Comparison of ENCODE assay signal across 8 cellular contexts in the genomic region with DNA sequence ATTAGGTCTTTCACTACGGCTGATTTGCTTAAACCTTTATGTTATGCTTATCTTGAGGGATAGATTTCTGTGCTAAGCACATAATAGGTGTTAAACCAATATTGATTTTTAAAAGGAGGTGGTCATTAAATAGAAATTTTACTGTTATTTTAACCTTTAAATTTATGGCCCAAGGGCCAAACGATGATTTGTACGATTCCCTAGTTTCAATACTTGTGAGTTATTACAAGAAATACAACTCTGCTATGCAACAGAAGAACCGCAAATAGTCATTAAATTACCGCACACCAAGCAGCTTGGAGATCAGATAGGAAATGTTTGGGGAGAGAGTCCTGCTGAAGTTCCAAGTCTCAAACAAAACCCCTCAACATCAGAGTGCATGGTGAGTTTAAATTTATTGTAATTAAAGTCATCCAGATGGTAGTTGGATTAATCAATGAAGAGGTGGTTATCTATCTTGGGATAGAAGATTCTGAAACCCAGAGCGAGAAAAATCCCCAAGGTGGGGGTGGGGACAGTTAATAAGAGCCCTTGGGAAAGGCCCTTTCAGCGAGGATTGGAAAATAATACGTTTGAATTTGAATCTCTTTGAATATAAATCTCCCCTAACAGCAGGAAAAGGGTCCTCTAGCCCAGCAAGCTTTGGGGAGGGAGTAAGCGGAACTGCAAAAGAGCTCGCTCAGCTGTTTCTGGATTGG. TPM values are rescaled to one million over a fixed set of nuclear protein-coding genes. Genes with fewer than 3 reads are reported as not detected.
DNase-seq lines count a peak whose midpoint lies in the region; ATAC-seq and TF ChIP-seq lines count a peak whose summit lies in the region.

No MANE protein-coding gene starts in this region.

- POLR2A ChIA-PET in T-cell (lab: Charles Lee) = no interaction called here

- peak overlapping the region; percentile 90 for H3K27ac ChIP-seq in rectal smooth muscle tissue (ENCODE audit: low read depth, low read length)

- H3K9me3 Mint-ChIP-seq in T-cell = no peaks in the 10 kb centered on the region

- H3K4me1 Mint-ChIP-seq in T-cell = peaks cover 25 to 30% (median 26%) of the 10 kb centered on the region in 3 donors

- H3K4me3 ChIP-seq in fibroblast of pulmonary artery (replicated peaks; ENCODE audit: low read depth, low read length) (peak overlapping the region; percentile 86), rectal smooth muscle tissue (ENCODE audit: low read length) (peak overlapping the region; percentile 90)

- no peaks in the 10 kb centered on the region for H3K27me3 ChIP-seq in rectal smooth muscle tissue (ENCODE audit: control insufficient read depth, insufficient read depth, low read length)

- H3K27me3 Mint-ChIP-seq in T-cell = no peaks in the 10 kb centered on the region

- H3K36me3 Mint-ChIP-seq in T-cell = no peaks in the 10 kb centered on the region

- ATAC-seq in T-cell (replicated peaks in 1 of 4) (no peak), GM19467 (IDR thresholded peaks at IDR 0.05; ENCODE audit: unreplicated experiment) (no peak), GM18868 (IDR thresholded peaks at IDR 0.05; ENCODE audit: unreplicated experiment) (no peak)

- H3K9ac ChIP-seq in rectal smooth muscle tissue (ENCODE audit: low read length) = peak overlapping the region; percentile 80

- H3K4me1 ChIP-seq in rectal smooth muscle tissue (ENCODE audit: control insufficient read depth, insufficient read depth, low read length) = no peaks in the 10 kb centered on the region

- CTCF ChIA-PET in T-cell (lab: Charles Lee) = interaction anchor here (0.5 to 1.1 kb wide), 4 partner anchors 8 to 186 kb away, joined by 3 to 5 read pairs (median 4); no protein-coding TSS in a partner anchor

- TF ChIP-seq CTCF in fibroblast of pulmonary artery (IDR thresholded peaks at IDR 0.05; ENCODE audit: low read length, missing control alignments) = no peak

- H3K36me3 ChIP-seq in rectal smooth muscle tissue (ENCODE audit: control insufficient read depth, insufficient read depth, low read length) = no peaks in the 10 kb centered on the region

- peak overlapping the region; percentile 81 to 86 for H3K27ac Mint-ChIP-seq in T-cell

- DNase-seq in Caki2 (ENCODE audit: low read depth) (peak; percentile 30), HT1080 (ENCODE audit: low read depth) (peak; percentile 8), T-cell (no peak), fibroblast of pulmonary artery (ENCODE audit: low read depth) (peak; percentile 10)
- no peak for DNase-seq in effector CD4-positive, alpha-beta T cell

- in situ Hi-C loops in Caki2 (cut with HindIII; ENCODE audit: low pct_unique_long_range_greater_than_20kb, low sequenced_read_pairs) = no loop called here

- peak overlapping the region; percentile 80 to 90 (median 87) for H3K4me3 Mint-ChIP-seq in T-cell

RNA-seq across cellular contexts. Expression of gene QSER1, which starts 0.8 kb away (rescaled TPM):
- total RNA-seq in Caki2 (2014; rRNA removed; shearing (Covaris generic); ENCODE audit: low replicate concordance) = 5.0 and 5.7 TPM in 2 replicates
- total RNA-seq in HT1080 (2014; rRNA removed; shearing (Covaris generic)) = 19.3 and 24.7 TPM in 2 replicates
- polyA plus RNA-seq in HT1080 (2015; cell fraction: cytosol; rRNA removed) = 15.0 and 22.2 TPM in 2 replicates
- polyA plus RNA-seq in HT1080 (2015; cell fraction: nucleus; rRNA removed) = 27.2 and 27.5 TPM in 2 replicates
- total RNA-seq in T-cell = 10 to 100 TPM; 11.9 to 14.1 (median 13.5) TPM

Comparison
In these comparisons a context has a peak if more than half of its experiments do, and no peak if none do; other contexts are left out.
1. DNase-seq: peak in Caki2 (single experiment), HT1080 (single experiment) and fibroblast of pulmonary artery (single experiment); none in T-cell (0 of 34) and effector CD4-positive, alpha-beta T cell (single experiment).